In genomic region chr18:11923454-11923853, GRCh38 we compare ENCODE assay signal across 1 cellular context.
TF ChIP-seq lines count a peak whose summit lies in the region.

No MANE protein-coding gene starts in this region.

TF ChIP-seq in K562, 482 proteins besides CTCF, POLR2A, EP300 and RAD21 (continued from another document and continues in another):
- TF ChIP-seq ZBTB40 (IDR thresholded peaks at IDR 0.05) (no peak), ZBTB40 (CRISPR knock-in tag; IDR thresholded peaks at IDR 0.05) (no peak), SP2 (IDR thresholded peaks at IDR 0.05; ENCODE audit: extremely low read depth, low read depth, low read length, poor library complexity, severe bottlenecking) (no peak), MTA2 (IDR thresholded peaks at IDR 0.05; ENCODE audit: low read depth) (peak; percentile 64), FOXA3 (CRISPR knock-in tag; conservative IDR thresholded peaks at IDR 0.05 in 1 of 2, IDR thresholded peaks at IDR 0.05 in 1 of 2) (peak in 1 of 2 experiments; percentile 29; a peak in 1 of 4 replicates), MXD1 (CRISPR knock-in tag; IDR thresholded peaks at IDR 0.05; ENCODE audit: borderline replicate concordance, poor library complexity, severe bottlenecking) (no peak), HDAC2 (IDR thresholded peaks at IDR 0.05) (no peak), RFX5 (IDR thresholded peaks at IDR 0.05; ENCODE audit: low read depth, low read length) (no peak), NCOR1 (IDR thresholded peaks at IDR 0.05) (peak; percentile 56), HDAC6 (IDR thresholded peaks at IDR 0.05; ENCODE audit: low read depth, low read length) (no peak), JUND (IDR thresholded peaks at IDR 0.05; ENCODE audit: borderline replicate concordance, low read depth, low read length) (no peak), JUND (tag; IDR thresholded peaks at IDR 0.05; ENCODE audit: borderline replicate concordance, low read depth, low read length) (no peak), DPF2 (IDR thresholded peaks at IDR 0.05) (0 out of 2 replicates have a peak, but pooled peaks have one; percentile 14), SOX6 (IDR thresholded peaks at IDR 0.05) (peak; percentile 60; the same call in 1 of the 2 replicates), KLF10 (CRISPR knock-in tag; IDR thresholded peaks at IDR 0.05) (no peak), LEF1 (IDR thresholded peaks at IDR 0.05) (no peak), ZEB2 (IDR thresholded peaks at IDR 0.05) (no peak), RNF2 (IDR thresholded peaks at IDR 0.05) (no peak), FOXA1 (IDR thresholded peaks at IDR 0.05; ENCODE audit: borderline replicate concordance) (peak; percentile 59; the same call in 1 of the 2 replicates), ZNF253 (CRISPR knock-in tag; conservative IDR thresholded peaks at IDR 0.05) (no peak), BCLAF1 (IDR thresholded peaks at IDR 0.05; ENCODE audit: borderline replicate concordance in 1 of 2, control insufficient read depth in 1 of 2, low read depth in 2 of 2, low read length in 1 of 2) (no peak), PRPF4 (IDR thresholded peaks at IDR 0.05; ENCODE audit: insufficient read depth, low read depth, low read length, poor library complexity, severe bottlenecking) (no peak), CBFA2T2 (conservative IDR thresholded peaks at IDR 0.05) (peak; percentile 48), NFRKB (IDR thresholded peaks at IDR 0.05; ENCODE audit: low read depth) (no peak), NR0B1 (IDR thresholded peaks at IDR 0.05; ENCODE audit: partially characterized antibody) (no peak), ZNF318 (IDR thresholded peaks at IDR 0.05; ENCODE audit: borderline replicate concordance in 1 of 2, low read depth in 1 of 2) (no peak), MNT (conservative IDR thresholded peaks at IDR 0.05) (no peak), RBM22 (IDR thresholded peaks at IDR 0.05; ENCODE audit: low read depth, low read length, poor library complexity, severe bottlenecking) (no peak), TCF7L2 (IDR thresholded peaks at IDR 0.05; ENCODE audit: low read depth, low read length) (no peak), TEAD4 (IDR thresholded peaks at IDR 0.05; ENCODE audit: low read length) (peak; percentile 29; the same call in 1 of the 2 replicates), TEAD4 (CRISPR knock-in tag; IDR thresholded peaks at IDR 0.05; ENCODE audit: borderline replicate concordance) (no peak), VEZF1 (CRISPR knock-in tag; IDR thresholded peaks at IDR 0.05) (no peak)
